15 cellular contexts compared by ENCODE assay signal in the genomic region with DNA sequence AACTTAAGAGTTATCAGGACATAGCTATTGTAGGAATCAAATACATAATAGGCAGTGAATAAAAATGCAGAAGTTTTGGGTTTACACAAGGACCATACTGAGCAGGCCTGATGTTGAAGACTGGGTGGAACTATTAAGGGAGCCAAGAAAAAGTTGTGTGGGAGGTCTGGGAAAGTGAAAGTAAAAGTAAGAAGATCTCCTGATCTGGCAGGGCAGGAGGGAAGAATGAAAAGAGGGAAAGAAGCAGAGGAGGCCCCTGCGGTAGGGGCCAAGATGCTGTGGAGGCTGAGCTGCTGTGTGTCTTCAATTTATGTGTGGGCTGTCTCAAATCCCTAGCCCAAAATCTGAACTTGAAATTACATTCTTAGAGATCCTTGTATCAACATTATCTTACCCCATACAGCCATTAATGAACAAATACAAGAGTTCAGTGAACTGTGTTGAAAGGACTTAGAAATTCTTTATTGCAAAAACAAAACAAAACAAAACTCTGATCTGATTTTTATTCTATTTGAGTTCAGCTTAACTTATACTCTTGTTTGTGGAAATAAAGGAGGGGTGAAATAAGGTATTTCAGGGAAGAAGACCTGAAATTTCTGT.
DNase-seq lines count a peak whose midpoint lies in the region; ATAC-seq and TF ChIP-seq lines count a peak whose summit lies in the region.
"Had no signal": no experiment of that assay in that cellular context is flagged by ENCODE, and none has a peak within 500 bp of the region (broad histone marks: within the 10 kb centered on the region; RNA-seq: fewer than 3 reads in every experiment).

No MANE protein-coding gene starts in this region.

- 61% methylated on average over 1 of the region's 1 CpG for WGBS in esophagus muscularis mucosa

- intact Hi-C loops in esophagus muscularis mucosa (cut with DNase I) = no loop called here

- H3F3A ChIP-seq in Loucy (ENCODE audit: low read depth) = no peaks in the 10 kb centered on the region

- H3K79me2 ChIP-seq in Loucy (ENCODE audit: insufficient read depth, low read length) = no peaks in the 10 kb centered on the region

- H3K27ac Mint-ChIP-seq in nephron = peak overlapping the region in 2 of 3 experiments; percentile 57 to 63
- H3K27ac Mint-ChIP-seq: activated naive CD8-positive, alpha-beta T cell treated with anti-CD3 and anti-CD28 coated beads for 36 hours; memory B cell had no signal

- peak overlapping the region; percentile 76 for H3K4me2 ChIP-seq in Loucy (ENCODE audit: low read depth, low read length, poor library complexity, severe bottlenecking)

- H4K20me1 ChIP-seq in Loucy (ENCODE audit: insufficient read depth, low read length, poor library complexity, severe bottlenecking) = no peaks in the 10 kb centered on the region

- H3K9me3 Mint-ChIP-seq in nephron = peaks cover 3% of the 10 kb centered on the region
- H3K9me3 Mint-ChIP-seq: activated naive CD8-positive, alpha-beta T cell treated with anti-CD3 and anti-CD28 coated beads for 36 hours had no signal

- no peaks in the 10 kb centered on the region for H3K27me3 Mint-ChIP-seq in nephron (ENCODE audit: low read depth)
- H3K27me3 Mint-ChIP-seq: activated naive CD8-positive, alpha-beta T cell treated with anti-CD3 and anti-CD28 coated beads for 36 hours; memory B cell had no signal

- peaks cover 5% of the 10 kb centered on the region for H3K4me1 Mint-ChIP-seq in nephron

- ATAC-seq in HG03432 (IDR thresholded peaks at IDR 0.05; ENCODE audit: unreplicated experiment) = no peak

- no peak for TF ChIP-seq EP300 in esophagus muscularis mucosa (IDR thresholded peaks at IDR 0.05)

- H3K9ac ChIP-seq in Loucy (ENCODE audit: low read depth, low read length, poor library complexity, severe bottlenecking) = peak overlapping the region; percentile 37

- H3K27me3 ChIP-seq in Loucy (ENCODE audit: insufficient read depth, low read length, poor library complexity, severe bottlenecking) (no peaks in the 10 kb centered on the region), esophagus muscularis mucosa (no peaks in the 10 kb centered on the region)
- H3K27me3 ChIP-seq: pancreas had no signal

- H2AFZ ChIP-seq in Loucy (ENCODE audit: low read length) = peak overlapping the region; percentile 94

- H3K36me3 Mint-ChIP-seq in nephron (ENCODE audit: low read depth) = no peaks in the 10 kb centered on the region
- H3K36me3 Mint-ChIP-seq: activated naive CD8-positive, alpha-beta T cell treated with anti-CD3 and anti-CD28 coated beads for 36 hours; memory B cell had no signal

- H3K4me3 Mint-ChIP-seq in nephron = no peak overlapping the region
- H3K4me3 Mint-ChIP-seq: activated naive CD8-positive, alpha-beta T cell treated with anti-CD3 and anti-CD28 coated beads for 36 hours; memory B cell had no signal

- H3K36me3 ChIP-seq in Loucy (ENCODE audit: insufficient read depth, low read length) (no peaks in the 10 kb centered on the region), esophagus muscularis mucosa (no peaks in the 10 kb centered on the region)
- H3K36me3 ChIP-seq: pancreas had no signal

- no peak overlapping the region for H3K27ac ChIP-seq in esophagus muscularis mucosa (replicated peaks in 1 of 4)
- H3K27ac ChIP-seq: pancreas had no signal

- no peak for TF ChIP-seq POLR2A in esophagus muscularis mucosa (IDR thresholded peaks at IDR 0.05; ENCODE audit: low read depth)

- H3K4me1 ChIP-seq in Loucy (ENCODE audit: insufficient read depth, low read length, poor library complexity, severe bottlenecking) = peaks cover 14% of the 10 kb centered on the region
- no peaks in the 10 kb centered on the region for H3K4me1 ChIP-seq in esophagus muscularis mucosa
- H3K4me1 ChIP-seq: pancreas had no signal

- DNase-seq in DMS53 treated with DMSO at 0.1 percent for 48 hours (lab: John Stamatoyannopoulos, UW; ENCODE audit: unreplicated experiment) = peak; percentile 3
- DNase-seq in astrocyte of the hippocampus (ENCODE audit: low read depth, low spot score) = peak; percentile 27
- DNase-seq in NCI-H82 treated with DMSO at 0.1 percent for 48 hours (lab: John Stamatoyannopoulos, UW; ENCODE audit: unreplicated experiment) = no peak
- DNase-seq in NCI-H1092 (lab: John Stamatoyannopoulos, UW) = no peak
- DNase-seq in esophagus muscularis mucosa (ENCODE audit: extremely low spot score) = no peak
- DNase-seq: activated naive CD8-positive, alpha-beta T cell treated with anti-CD3 and anti-CD28 coated beads for 36 hours; COR-L47; HCEC 1CT; pancreas; stimulated activated CD4-positive, alpha-beta T cell treated with anti-CD3 and anti-CD28 coated beads, Interleukin-2, amount 100 ng/mL, for 48 hours; stimulated activated naive CD4-positive, alpha-beta T cell treated with Interleukin-2 at 50 U/mL for 16 hours had no signal

- H3K9me2 ChIP-seq in Loucy (replicated peaks; ENCODE audit: low read depth, low read length) = no peaks in the 10 kb centered on the region

- H3K4me3 ChIP-seq in Loucy (ENCODE audit: low read length, poor library complexity, severe bottlenecking) (peak overlapping the region; percentile 63), esophagus muscularis mucosa (no peak overlapping the region)
- H3K4me3 ChIP-seq: pancreas had no signal

- TF ChIP-seq CTCF in Loucy (conservative IDR thresholded peaks at IDR 0.05; ENCODE audit: low read length) = no peak
- no peak for TF ChIP-seq CTCF in nephron (IDR thresholded peaks at IDR 0.05; ENCODE audit: unreplicated experiment in 3 of 3)
- no peak for TF ChIP-seq CTCF in esophagus muscularis mucosa (IDR thresholded peaks at IDR 0.05)

- H3K9me3 ChIP-seq in Loucy (ENCODE audit: insufficient read depth, low read depth, low read length) (no peaks in the 10 kb centered on the region), esophagus muscularis mucosa (no peaks in the 10 kb centered on the region)
- H3K9me3 ChIP-seq: pancreas had no signal

Comparison
In these comparisons a context has a peak if more than half of its experiments do, and no peak if none do; other contexts are left out.
1. DNase-seq: peak in DMS53 treated with DMSO at 0.1 percent for 48 hours (single experiment) and astrocyte of the hippocampus (single experiment); none in NCI-H82 treated with DMSO at 0.1 percent for 48 hours (single experiment), NCI-H1092 (single experiment) and esophagus muscularis mucosa (single experiment).